ENCODE assay signal across 12 cellular contexts in genomic region chr17:78366109-78366848, GRCh38. TPM values are rescaled to one million over a fixed set of nuclear protein-coding genes. Genes with fewer than 3 reads are reported as not detected.
DNase-seq lines count a peak whose midpoint lies in the region; ATAC-seq and TF ChIP-seq lines count a peak whose summit lies in the region.
"Had no signal": no experiment of that assay in that cellular context is flagged by ENCODE, and none has a peak within 500 bp of the region (broad histone marks: within the 10 kb centered on the region; RNA-seq: fewer than 3 reads in every experiment).

No MANE protein-coding gene starts in this region.

- no peak overlapping the region for H3K4me3 Mint-ChIP-seq in memory B cell
- no peak overlapping the region for H3K4me3 Mint-ChIP-seq in stimulated activated effector memory CD8-positive, alpha-beta T cell treated with anti-CD3 and anti-CD28 coated beads, Interleukin-12 subunit alpha, Interleukin-12 subunit beta, amount 100 ng/mL, for 72 hours

- H3K27ac Mint-ChIP-seq in memory B cell, result no peak overlapping the region
- no peak overlapping the region for H3K27ac Mint-ChIP-seq in stimulated activated effector memory CD8-positive, alpha-beta T cell treated with anti-CD3 and anti-CD28 coated beads, Interleukin-12 subunit alpha, Interleukin-12 subunit beta, amount 100 ng/mL, for 72 hours

- no peak overlapping the region for H3K4me3 ChIP-seq in tibial nerve

- TF ChIP-seq CTCF in tibial nerve (IDR thresholded peaks at IDR 0.05), result no peak

- H3K9me3 Mint-ChIP-seq in memory B cell, result no peaks in the 10 kb centered on the region
- H3K9me3 Mint-ChIP-seq in stimulated activated effector memory CD8-positive, alpha-beta T cell treated with anti-CD3 and anti-CD28 coated beads, Interleukin-12 subunit alpha, Interleukin-12 subunit beta, amount 100 ng/mL, for 72 hours, result no peaks in the 10 kb centered on the region

- peak overlapping the region; percentile 52 to 92 (median 78) for H3K27ac ChIP-seq in tibial nerve

- peaks cover 9% of the 10 kb centered on the region for H3K27me3 Mint-ChIP-seq in memory B cell

- TF ChIP-seq POLR2A in tibial nerve (IDR thresholded peaks at IDR 0.05), result no peak

- no peaks in the 10 kb centered on the region for H3K36me3 Mint-ChIP-seq in memory B cell
- H3K36me3 Mint-ChIP-seq in stimulated activated effector memory CD8-positive, alpha-beta T cell treated with anti-CD3 and anti-CD28 coated beads, Interleukin-12 subunit alpha, Interleukin-12 subunit beta, amount 100 ng/mL, for 72 hours, result no peaks in the 10 kb centered on the region

- H3K36me3 ChIP-seq in tibial nerve, result no peaks in the 10 kb centered on the region

- H3K4me1 ChIP-seq in tibial nerve, result peaks cover 0 to 36% (median 25%) of the 10 kb centered on the region in 4 donors

- peak in 1 of 2 donors; percentile 2 for TF ChIP-seq EP300 in tibial nerve (IDR thresholded peaks at IDR 0.05)

- no peaks in the 10 kb centered on the region for H3K27me3 ChIP-seq in tibial nerve

- 30 to 31% methylated on average over 12 to 15 of the region's 18 CpGs for WGBS in tibial nerve, 2 donors

- DNase-seq in DMS79 treated with DMSO at 0.1 percent for 48 hours (lab: John Stamatoyannopoulos, UW), result peak; percentile 8
- no peak for DNase-seq in DMS79 (lab: John Stamatoyannopoulos, UW)
- DNase-seq in brain pericyte (ENCODE audit: low read depth, low spot score), result peak; percentile 80
- DNase-seq in memory B cell (ENCODE audit: low spot score in 2 of 2), result no peak
- no peak for DNase-seq in tibial nerve (ENCODE audit: low spot score in 2 of 2)
- no peak for DNase-seq in HPDE6-E6E7 (ENCODE audit: extremely low spot score)
- DNase-seq in NCI-H1105 treated with DMSO at 0.1 percent for 48 hours (lab: John Stamatoyannopoulos, UW), result no peak
- DNase-seq in stimulated activated effector memory CD8-positive, alpha-beta T cell treated with anti-CD3 and anti-CD28 coated beads, Interleukin-12 subunit alpha, Interleukin-12 subunit beta, amount 100 ng/mL, for 72 hours (ENCODE audit: low spot score in 2 of 2), result no peak
- DNase-seq: 8988T; activated CD4-positive, alpha-beta T cell treated with anti-CD3 and anti-CD28 coated beads, Interleukin-2, amount 50 U/mL, for 48 hours; caudate nucleus; HCEC 1CT had no signal

- H3K9me3 ChIP-seq in tibial nerve, result no peaks in the 10 kb centered on the region

- peak; percentile 70 for ATAC-seq in memory B cell (ENCODE audit: low read depth)
- ATAC-seq in stimulated activated effector memory CD8-positive, alpha-beta T cell treated with anti-CD3 and anti-CD28 coated beads, Interleukin-12 subunit alpha, Interleukin-12 subunit beta, amount 100 ng/mL, for 72 hours, result no peak

- H3K4me1 Mint-ChIP-seq in memory B cell, result peaks cover 9% of the 10 kb centered on the region
- H3K4me1 Mint-ChIP-seq in stimulated activated effector memory CD8-positive, alpha-beta T cell treated with anti-CD3 and anti-CD28 coated beads, Interleukin-12 subunit alpha, Interleukin-12 subunit beta, amount 100 ng/mL, for 72 hours, result peaks cover 22% of the 10 kb centered on the region

RNA-seq across cellular contexts. Expression of gene SOCS3, which starts 6.4 kb away (rescaled TPM):
- total RNA-seq in tibial nerve, result 10 to 100 TPM; 23.7 to 76.5 (median 59.7) TPM

RNA-seq across cellular contexts. Expression of gene PGS1, which starts 12.2 kb away (rescaled TPM):
- 100 to 1,000 TPM in 1 of 4 donors, 10 to 100 TPM in 3; 41.9 to 105 (median 53.2) TPM for total RNA-seq in tibial nerve

Comparison
In these comparisons a context has a peak if more than half of its experiments do, and no peak if none do; other contexts are left out.
1. DNase-seq: peak in DMS79 treated with DMSO at 0.1 percent for 48 hours (single experiment) and brain pericyte (single experiment); none in DMS79 (single experiment), memory B cell (0 of 2), tibial nerve (0 of 2), HPDE6-E6E7 (single experiment), NCI-H1105 treated with DMSO at 0.1 percent for 48 hours (single experiment) and stimulated activated effector memory CD8-positive, alpha-beta T cell treated with anti-CD3 and anti-CD28 coated beads, Interleukin-12 subunit alpha, Interleukin-12 subunit beta, amount 100 ng/mL, for 72 hours (0 of 2).